Comparison of ENCODE assay signal across 1 cellular context in genomic region chr3:36714343-36714742, GRCh38.
TF ChIP-seq lines count a peak whose summit lies in the region.

No MANE protein-coding gene starts in this region.

TF ChIP-seq in H1, 55 proteins besides CTCF, POLR2A, EP300 and RAD21:
- TF ChIP-seq HDAC2 (IDR thresholded peaks at IDR 0.05; ENCODE audit: borderline replicate concordance in 1 of 2, low read depth in 2 of 2, low read length in 2 of 2) (no peak), SP2 (IDR thresholded peaks at IDR 0.05; ENCODE audit: low read length) (no peak), SP1 (IDR thresholded peaks at IDR 0.05; ENCODE audit: low read depth, low read length) (no peak), GTF2F1 (IDR thresholded peaks at IDR 0.05; ENCODE audit: borderline replicate concordance, low read depth, low read length) (no peak), SP4 (IDR thresholded peaks at IDR 0.05; ENCODE audit: low read length) (no peak), CTBP2 (IDR thresholded peaks at IDR 0.05; ENCODE audit: borderline replicate concordance, insufficient read depth, insufficient read length, low read length) (no peak), NRF1 (IDR thresholded peaks at IDR 0.05; ENCODE audit: low read depth, low read length) (no peak), TEAD4 (IDR thresholded peaks at IDR 0.05; ENCODE audit: low read depth, low read length) (0 out of 2 replicates have a peak, but pooled peaks have one; percentile 51)
